ENCODE assay signal across 9 cellular contexts in genomic region chr20:19975436-19975799, GRCh38. TPM values are rescaled to one million over a fixed set of nuclear protein-coding genes. Genes with fewer than 3 reads are reported as not detected.
DNase-seq lines count a peak whose midpoint lies in the region; ATAC-seq and TF ChIP-seq lines count a peak whose summit lies in the region.
"Had no signal": no experiment of that assay in that cellular context is flagged by ENCODE, and none has a peak within 500 bp of the region (broad histone marks: within the 10 kb centered on the region; RNA-seq: fewer than 3 reads in every experiment).

No MANE protein-coding gene starts in this region.

- TF ChIP-seq CTCF in Caco-2 (IDR thresholded peaks at IDR 0.05; ENCODE audit: insufficient read depth in 1 of 2, low read depth in 1 of 2, low read length in 1 of 2, severe bottlenecking in 1 of 2, unreplicated experiment in 1 of 2) (no peak), retinal pigment epithelial cell (conservative IDR thresholded peaks at IDR 0.05; ENCODE audit: low read depth, low read length) (no peak)

- H3K27ac Mint-ChIP-seq in Caco-2 (ENCODE audit: unreplicated experiment): peak overlapping the region; percentile 89

- intact Hi-C loops in Caco-2 (cut with micrococcal nuclease; ENCODE audit: unreplicated experiment): loop anchor here (2.0 kb wide), 1 partner anchor 91 kb away; no protein-coding TSS in a partner anchor

- H3K27me3 Mint-ChIP-seq in Caco-2 (ENCODE audit: insufficient read depth, unreplicated experiment): no peaks in the 10 kb centered on the region

- peaks cover 22% of the 10 kb centered on the region for H3K36me3 Mint-ChIP-seq in Caco-2 (ENCODE audit: insufficient read depth, unreplicated experiment)

- BruUV-seq in Caco-2 (replicated peaks; lab: Mats Ljungman, UMichigan): no TSS peak

- CTCF ChIA-PET in Caco-2 (lab: Charles Lee): interaction anchor here (0.6 to 1.9 kb wide), 7 partner anchors 7 to 954 kb away, joined by 3 to 6 read pairs (median 5); partner anchors contain the start of genes CFAP61 and CRNKL1

- H3K4me1 Mint-ChIP-seq in Caco-2 (ENCODE audit: low read depth, unreplicated experiment): peaks cover 41% of the 10 kb centered on the region

- peaks cover 41% of the 10 kb centered on the region for H3K4me1 ChIP-seq in Caco-2

- no peaks in the 10 kb centered on the region for H3K27me3 ChIP-seq in Caco-2 (replicated peaks; ENCODE audit: control insufficient read depth, insufficient read depth, low read length)

- H3K4me3 Mint-ChIP-seq in Caco-2 (ENCODE audit: unreplicated experiment): peak overlapping the region; percentile 81

- H3K9me3 ChIP-seq in Caco-2: no peaks in the 10 kb centered on the region

- peaks cover 1% of the 10 kb centered on the region; the same call in 1 of the 2 replicates for H3K36me3 ChIP-seq in Caco-2 (ENCODE audit: control insufficient read depth, insufficient read depth, low read length)

- no peaks in the 10 kb centered on the region for H3K9me3 Mint-ChIP-seq in Caco-2 (ENCODE audit: unreplicated experiment)

- DNase-seq in Caco-2 (peak; percentile 47 to 64), SW480 (ENCODE audit: low spot score) (peak; percentile 54), glomerular visceral epithelial cell (ENCODE audit: extremely low spot score) (peak; percentile 58), retinal pigment epithelial cell (ENCODE audit: low read depth) (no peak), NCI-H187 treated with DMSO at 0.1 percent for 48 hours (lab: John Stamatoyannopoulos, UW) (no peak), GOT3 (lab: John Stamatoyannopoulos, UW) (no peak)
- DNase-seq: central memory CD4-positive, alpha-beta T cell had no signal

- ATAC-seq in HG03442 (IDR thresholded peaks at IDR 0.05; ENCODE audit: unreplicated experiment) (no peak), HG02588 (IDR thresholded peaks at IDR 0.05; ENCODE audit: unreplicated experiment) (no peak)

- POLR2A ChIA-PET in Caco-2 (lab: Charles Lee): interaction anchor here (0.5 to 2.9 kb wide), 7 partner anchors 13 to 218 kb away, joined by 3 to 16 read pairs (median 6); partner anchors contain the start of genes NAA20 and RIN2

- H3K4me3 ChIP-seq in Caco-2 (ENCODE audit: low read depth, low read length) (peak overlapping the region; percentile 51), retinal pigment epithelial cell (ENCODE audit: low read length) (peak overlapping the region; percentile 63)

RNA-seq across cellular contexts. Expression of gene NAA20, which starts 41.7 kb away (rescaled TPM):
- total RNA-seq in Caco-2 (2022): 77.5 and 81.5 TPM in 2 replicates

Comparison
In these comparisons a context has a peak if more than half of its experiments do, and no peak if none do; other contexts are left out.
1. DNase-seq: peak in Caco-2 (2 of 2), SW480 (single experiment) and glomerular visceral epithelial cell (single experiment); none in retinal pigment epithelial cell (single experiment), NCI-H187 treated with DMSO at 0.1 percent for 48 hours (single experiment) and GOT3 (single experiment).